19 cellular contexts compared by ENCODE assay signal in the genomic region with DNA sequence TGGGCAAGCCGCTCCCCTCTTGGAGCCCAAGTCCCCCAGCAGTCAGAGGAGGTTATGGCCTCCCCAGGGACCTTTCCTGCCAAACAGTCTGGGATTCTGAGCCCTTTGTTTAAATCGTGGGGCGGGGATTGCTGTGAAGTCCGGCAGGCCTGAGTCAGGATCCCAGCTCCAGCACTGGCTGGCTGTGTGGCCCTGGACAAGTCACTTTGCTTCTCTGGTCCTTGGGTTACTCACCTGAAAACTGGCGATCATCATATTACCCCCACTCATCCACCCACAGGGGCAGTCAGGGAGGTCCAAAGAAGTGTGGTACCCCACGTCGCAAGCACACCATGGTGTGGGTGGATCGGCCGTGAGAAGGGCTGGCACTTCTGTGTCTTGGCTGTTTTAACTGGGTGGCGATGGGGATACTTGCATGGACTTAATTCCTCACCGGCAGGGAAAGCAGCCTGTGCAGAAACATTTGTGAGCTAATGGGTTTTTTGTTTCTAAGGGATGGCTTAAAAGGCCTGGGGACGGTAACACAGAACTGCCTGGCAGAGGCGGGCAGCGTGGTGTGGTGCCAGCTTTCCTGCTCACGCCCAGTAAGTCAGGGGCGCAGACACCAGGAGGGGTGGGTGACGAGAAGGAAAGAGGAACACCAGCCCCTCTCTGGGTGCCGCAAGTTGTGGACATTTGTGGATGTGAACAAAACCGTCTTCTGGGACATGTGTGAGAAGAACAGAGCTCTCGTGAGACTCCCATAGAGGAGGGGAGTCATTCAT. TPM values are rescaled to one million over a fixed set of nuclear protein-coding genes. Genes with fewer than 3 reads are reported as not detected.
DNase-seq lines count a peak whose midpoint lies in the region; ATAC-seq and TF ChIP-seq lines count a peak whose summit lies in the region.
"Had no signal": no experiment of that assay in that cellular context is flagged by ENCODE, and none has a peak within 500 bp of the region (broad histone marks: within the 10 kb centered on the region; RNA-seq: fewer than 3 reads in every experiment).

No MANE protein-coding gene starts in this region.

- no peaks in the 10 kb centered on the region for H3K27me3 ChIP-seq in CD8-positive, alpha-beta T cell (ENCODE audit: insufficient read depth, low read length)

- H3K4me3 Mint-ChIP-seq in activated CD4-positive, alpha-beta T cell treated with anti-CD3 and anti-CD28 coated beads, Interleukin-2, amount 10 ng/mL, durations not matched to agents 24 days and 14 days, result peak overlapping the region; percentile 32
- peak overlapping the region; percentile 78 for H3K4me3 Mint-ChIP-seq in CD8-positive, alpha-beta T cell
- H3K4me3 Mint-ChIP-seq in brain, result peak overlapping the region; percentile 47 to 85 (median 78)
- peak overlapping the region; percentile 10 for H3K4me3 Mint-ChIP-seq in natural killer cell treated with Interleukin-12 subunit alpha and Interleukin-12 subunit beta and Interleukin-15 and Interleukin-18, amount 100 ng/mL, for 72 hours
- H3K4me3 Mint-ChIP-seq in activated CD8-positive, alpha-beta memory T cell treated with anti-CD3 and anti-CD28 coated beads, Interleukin-2, amount 10 ng/mL, durations not matched to agents 7 days and 5 days, result no peak overlapping the region

- no peak for TF ChIP-seq CTCF in CD8-positive, alpha-beta T cell (IDR thresholded peaks at IDR 0.05)
- no peak for TF ChIP-seq CTCF in brain (conservative IDR thresholded peaks at IDR 0.05)

- H3K4me1 ChIP-seq in CD8-positive, alpha-beta T cell (ENCODE audit: insufficient read depth, low read length), result peaks cover 57% of the 10 kb centered on the region

- no peaks in the 10 kb centered on the region for H3K36me3 ChIP-seq in CD8-positive, alpha-beta T cell (ENCODE audit: insufficient read depth, low read length)
- H3K36me3 ChIP-seq: gastroesophageal sphincter had no signal

- peaks cover 1% of the 10 kb centered on the region for H3K36me3 Mint-ChIP-seq in activated CD4-positive, alpha-beta T cell treated with anti-CD3 and anti-CD28 coated beads, Interleukin-2, amount 10 ng/mL, durations not matched to agents 24 days and 14 days (ENCODE audit: low read depth)
- peaks cover 3% of the 10 kb centered on the region for H3K36me3 Mint-ChIP-seq in CD8-positive, alpha-beta T cell
- H3K36me3 Mint-ChIP-seq in brain, result no peaks in the 10 kb centered on the region
- H3K36me3 Mint-ChIP-seq in natural killer cell treated with Interleukin-12 subunit alpha and Interleukin-12 subunit beta and Interleukin-15 and Interleukin-18, amount 100 ng/mL, for 72 hours, result no peaks in the 10 kb centered on the region
- H3K36me3 Mint-ChIP-seq in activated CD8-positive, alpha-beta memory T cell treated with anti-CD3 and anti-CD28 coated beads, Interleukin-2, amount 10 ng/mL, durations not matched to agents 7 days and 5 days, result peaks cover 4% of the 10 kb centered on the region

- no peak overlapping the region for H3K4me3 ChIP-seq in CD8-positive, alpha-beta T cell (ENCODE audit: low read depth, low read length)
- H3K4me3 ChIP-seq: body of pancreas had no signal

- H3K27ac ChIP-seq in CD8-positive, alpha-beta T cell (ENCODE audit: low read depth, low read length), result no peak overlapping the region
- H3K27ac ChIP-seq: body of pancreas, gastroesophageal sphincter, SK-N-MC had no signal

- intact Hi-C loops in activated CD4-positive, alpha-beta T cell treated with anti-CD3 and anti-CD28 coated beads, Interleukin-2, amount 10 ng/mL, durations not matched to agents 24 days and 14 days (cut with micrococcal nuclease), result no loop called here
- intact Hi-C loops in CD8-positive, alpha-beta T cell (cut with DNase I, micrococcal nuclease), result no loop called here

- DNase-seq in activated CD4-positive, alpha-beta T cell treated with anti-CD3 and anti-CD28 coated beads, Interleukin-2, amount 10 ng/mL, durations not matched to agents 24 days and 14 days, result no peak
- DNase-seq in activated CD4-positive, alpha-beta T cell treated with anti-CD3 and anti-CD28 coated beads, Interleukin-2, amount 50 U/mL, for 4 hours, result no peak
- no peak for DNase-seq in CD8-positive, alpha-beta T cell
- DNase-seq in natural killer cell treated with Interleukin-12 subunit alpha and Interleukin-12 subunit beta and Interleukin-15 and Interleukin-18, amount 100 ng/mL, for 72 hours (ENCODE audit: low spot score), result no peak
- no peak for DNase-seq in activated CD8-positive, alpha-beta memory T cell treated with anti-CD3 and anti-CD28 coated beads, Interleukin-2, amount 10 ng/mL, durations not matched to agents 7 days and 5 days
- no peak for DNase-seq in globus pallidus (ENCODE audit: low spot score)
- no peak for DNase-seq in NCI-H2107 (lab: John Stamatoyannopoulos, UW)
- DNase-seq: activated CD4-positive, alpha-beta T cell treated with anti-CD3 and anti-CD28 coated beads, Interleukin-2, amount 50 U/mL, for 48 hours; activated effector memory CD4-positive, alpha-beta T cell treated with anti-CD3 and anti-CD28 coated beads, Interleukin-2, amount 50 U/mL, for 16 hours; body of pancreas; HCEC 1CT; NCI-H1436; NCI-H748 treated with DMSO at 0.1 percent for 48 hours; retina; stimulated activated naive CD8-positive, alpha-beta T cell treated with anti-CD3 and anti-CD28 coated beads, Interleukin-15, amount 100 ng/mL, for 72 hours had no signal

- peaks cover 26% of the 10 kb centered on the region for H3K4me1 Mint-ChIP-seq in activated CD4-positive, alpha-beta T cell treated with anti-CD3 and anti-CD28 coated beads, Interleukin-2, amount 10 ng/mL, durations not matched to agents 24 days and 14 days
- H3K4me1 Mint-ChIP-seq in CD8-positive, alpha-beta T cell (ENCODE audit: low read depth), result peaks cover 63% of the 10 kb centered on the region
- peaks cover 38% of the 10 kb centered on the region for H3K4me1 Mint-ChIP-seq in brain
- H3K4me1 Mint-ChIP-seq in natural killer cell treated with Interleukin-12 subunit alpha and Interleukin-12 subunit beta and Interleukin-15 and Interleukin-18, amount 100 ng/mL, for 72 hours (ENCODE audit: low read depth in 2 of 2), result peaks cover 44 to 52% of the 10 kb centered on the region in 2 donors
- peaks cover 62% of the 10 kb centered on the region for H3K4me1 Mint-ChIP-seq in activated CD8-positive, alpha-beta memory T cell treated with anti-CD3 and anti-CD28 coated beads, Interleukin-2, amount 10 ng/mL, durations not matched to agents 7 days and 5 days

- no peaks in the 10 kb centered on the region for H3K9me3 Mint-ChIP-seq in activated CD4-positive, alpha-beta T cell treated with anti-CD3 and anti-CD28 coated beads, Interleukin-2, amount 10 ng/mL, durations not matched to agents 24 days and 14 days
- no peaks in the 10 kb centered on the region for H3K9me3 Mint-ChIP-seq in CD8-positive, alpha-beta T cell
- H3K9me3 Mint-ChIP-seq in brain, result no peaks in the 10 kb centered on the region
- H3K9me3 Mint-ChIP-seq in natural killer cell treated with Interleukin-12 subunit alpha and Interleukin-12 subunit beta and Interleukin-15 and Interleukin-18, amount 100 ng/mL, for 72 hours, result no peaks in the 10 kb centered on the region
- H3K9me3 Mint-ChIP-seq in activated CD8-positive, alpha-beta memory T cell treated with anti-CD3 and anti-CD28 coated beads, Interleukin-2, amount 10 ng/mL, durations not matched to agents 7 days and 5 days (ENCODE audit: low read depth), result no peaks in the 10 kb centered on the region
- H3K9me3 Mint-ChIP-seq: stimulated activated naive CD8-positive, alpha-beta T cell treated with anti-CD3 and anti-CD28 coated beads, Interleukin-15, amount 100 ng/mL, for 72 hours had no signal

- H3K27me3 Mint-ChIP-seq in activated CD4-positive, alpha-beta T cell treated with anti-CD3 and anti-CD28 coated beads, Interleukin-2, amount 10 ng/mL, durations not matched to agents 24 days and 14 days, result peaks cover 11% of the 10 kb centered on the region
- H3K27me3 Mint-ChIP-seq in CD8-positive, alpha-beta T cell (ENCODE audit: low read depth), result no peaks in the 10 kb centered on the region
- H3K27me3 Mint-ChIP-seq in brain, result peaks cover 4% of the 10 kb centered on the region
- H3K27me3 Mint-ChIP-seq in natural killer cell treated with Interleukin-12 subunit alpha and Interleukin-12 subunit beta and Interleukin-15 and Interleukin-18, amount 100 ng/mL, for 72 hours, result no peaks in the 10 kb centered on the region
- peaks cover 4% of the 10 kb centered on the region for H3K27me3 Mint-ChIP-seq in activated CD8-positive, alpha-beta memory T cell treated with anti-CD3 and anti-CD28 coated beads, Interleukin-2, amount 10 ng/mL, durations not matched to agents 7 days and 5 days
- H3K27me3 Mint-ChIP-seq: stimulated activated naive CD8-positive, alpha-beta T cell treated with anti-CD3 and anti-CD28 coated beads, Interleukin-15, amount 100 ng/mL, for 72 hours had no signal

- H3K27ac Mint-ChIP-seq in activated CD4-positive, alpha-beta T cell treated with anti-CD3 and anti-CD28 coated beads, Interleukin-2, amount 10 ng/mL, durations not matched to agents 24 days and 14 days, result no peak overlapping the region
- H3K27ac Mint-ChIP-seq in CD8-positive, alpha-beta T cell, result no peak overlapping the region
- H3K27ac Mint-ChIP-seq in brain, result peak overlapping the region in 4 of 5 experiments; percentile 16 to 71 (median 50)
- peak overlapping the region; percentile 75 to 92 for H3K27ac Mint-ChIP-seq in natural killer cell treated with Interleukin-12 subunit alpha and Interleukin-12 subunit beta and Interleukin-15 and Interleukin-18, amount 100 ng/mL, for 72 hours
- no peak overlapping the region for H3K27ac Mint-ChIP-seq in activated CD8-positive, alpha-beta memory T cell treated with anti-CD3 and anti-CD28 coated beads, Interleukin-2, amount 10 ng/mL, durations not matched to agents 7 days and 5 days

- no peaks in the 10 kb centered on the region for H3K9me3 ChIP-seq in CD8-positive, alpha-beta T cell (ENCODE audit: low read length)
- H3K9me3 ChIP-seq: body of pancreas, gastroesophageal sphincter had no signal

- ATAC-seq in CD8-positive, alpha-beta T cell, result no peak
- no peak for ATAC-seq in natural killer cell treated with Interleukin-12 subunit alpha and Interleukin-12 subunit beta and Interleukin-15 and Interleukin-18, amount 100 ng/mL, for 72 hours
- no peak for ATAC-seq in activated CD8-positive, alpha-beta memory T cell treated with anti-CD3 and anti-CD28 coated beads, Interleukin-2, amount 10 ng/mL, durations not matched to agents 7 days and 5 days
- ATAC-seq: body of pancreas; gastroesophageal sphincter; stimulated activated naive CD8-positive, alpha-beta T cell treated with anti-CD3 and anti-CD28 coated beads, Interleukin-15, amount 100 ng/mL, for 72 hours had no signal

- POLR2A ChIA-PET in CD8-positive, alpha-beta T cell (lab: Charles Lee), result no interaction called here

- CTCF ChIA-PET in CD8-positive, alpha-beta T cell (lab: Charles Lee), result interaction anchor here (0.8 to 4.5 kb wide), 5 partner anchors 8 to 589 kb away, joined by 3 to 27 read pairs (median 4); no protein-coding TSS in a partner anchor
- CTCF ChIA-PET in activated CD8-positive, alpha-beta memory T cell treated with anti-CD3 and anti-CD28 coated beads, Interleukin-2, amount 10 ng/mL, durations not matched to agents 7 days and 5 days (lab: Charles Lee), result interaction anchor here (0.7 to 14.0 kb wide), 4 partner anchors 11 to 677 kb away, joined by 3 to 175 read pairs (median 14); no protein-coding TSS in a partner anchor

RNA-seq across cellular contexts. Expression of a gene that starts 31.6 kb away (rescaled TPM):
- total RNA-seq in activated CD4-positive, alpha-beta T cell treated with anti-CD3 and anti-CD28 coated beads, Interleukin-2, amount 10 ng/mL, durations not matched to agents 24 days and 14 days, result 22.7 and 23.6 TPM in 2 replicates
- total RNA-seq in CD8-positive, alpha-beta T cell, result 10 to 100 TPM; 47.6 to 49.3 TPM
- 6.5 TPM for polyA plus RNA-seq in brain (ENCODE audit: insufficient read depth, low read depth, low replicate concordance)
- 10 to 100 TPM; 15.7 to 29.2 TPM for total RNA-seq in natural killer cell treated with Interleukin-12 subunit alpha and Interleukin-12 subunit beta and Interleukin-15 and Interleukin-18, amount 100 ng/mL, for 72 hours
- 10 to 100 TPM; 20.0 to 35.7 TPM for total RNA-seq in activated CD8-positive, alpha-beta memory T cell treated with anti-CD3 and anti-CD28 coated beads, Interleukin-2, amount 10 ng/mL, durations not matched to agents 7 days and 5 days
- total RNA-seq: M059J had no signal

Comparison
In these comparisons a context has a peak if more than half of its experiments do, and no peak if none do; other contexts are left out.
1. H3K27ac Mint-ChIP-seq: peak in brain (4 of 5) and natural killer cell treated with Interleukin-12 subunit alpha and Interleukin-12 subunit beta and Interleukin-15 and Interleukin-18, amount 100 ng/mL, for 72 hours (2 of 2); none in activated CD4-positive, alpha-beta T cell treated with anti-CD3 and anti-CD28 coated beads, Interleukin-2, amount 10 ng/mL, durations not matched to agents 24 days and 14 days (single experiment), CD8-positive, alpha-beta T cell (single experiment) and activated CD8-positive, alpha-beta memory T cell treated with anti-CD3 and anti-CD28 coated beads, Interleukin-2, amount 10 ng/mL, durations not matched to agents 7 days and 5 days (single experiment).